Comparison of ENCODE assay signal across 18 cellular contexts in genomic region chr9:16180091-16180490, GRCh38.
"Had no signal": no experiment of that assay in that cellular context is flagged by ENCODE, and none has a peak within 500 bp of the region (broad histone marks: within the 10 kb centered on the region; RNA-seq: fewer than 3 reads in every experiment).

No MANE protein-coding gene starts in this region.

- H3K9me3 ChIP-seq: breast epithelium, esophagus muscularis mucosa, neutrophil, right lobe of liver, tibial nerve had no signal

- H3K4me1 ChIP-seq: breast epithelium, parathyroid adenoma, right lobe of liver had no signal

- H3K36me3 Mint-ChIP-seq: natural killer cell; stimulated activated effector memory CD8-positive, alpha-beta T cell treated with anti-CD3 and anti-CD28 coated beads, Interleukin-12 subunit alpha, Interleukin-12 subunit beta, amount 100 ng/mL, for 72 hours had no signal

- H2AFZ ChIP-seq: parathyroid adenoma had no signal

- H3K9me3 Mint-ChIP-seq: activated T-helper 1 cell treated with anti-CD3 and anti-CD28 coated beads, Interleukin-12 subunit alpha, Interleukin-12 subunit beta, Interleukin-2, Interleukin-4 antibody, amounts not matched to agents 30 ng/mL and 10 ng/mL and 1 ng/mL, durations not matched to agents 14 hours and 24 hours and 36 hours; dendritic cell treated with granulocyte-macrophage colony-stimulating factor and Interleukin-4, amounts not matched to agents 40 ng/mL and 50 ng/mL, for 4 days; natural killer cell had no signal

- H3K4me3 Mint-ChIP-seq: activated T-helper 1 cell treated with anti-CD3 and anti-CD28 coated beads, Interleukin-12 subunit alpha, Interleukin-12 subunit beta, Interleukin-2, Interleukin-4 antibody, amounts not matched to agents 30 ng/mL and 10 ng/mL and 1 ng/mL, durations not matched to agents 14 hours and 24 hours and 36 hours; dendritic cell treated with granulocyte-macrophage colony-stimulating factor and Interleukin-4, amounts not matched to agents 40 ng/mL and 50 ng/mL, for 4 days; natural killer cell; stimulated activated effector memory CD8-positive, alpha-beta T cell treated with anti-CD3 and anti-CD28 coated beads, Interleukin-12 subunit alpha, Interleukin-12 subunit beta, amount 100 ng/mL, for 72 hours; T-helper 17 cell had no signal

- H3K79me2 ChIP-seq: parathyroid adenoma had no signal

- H3K27me3 Mint-ChIP-seq: T-helper 17 cell had no signal

- H3K27ac Mint-ChIP-seq: activated T-helper 1 cell treated with anti-CD3 and anti-CD28 coated beads, Interleukin-12 subunit alpha, Interleukin-12 subunit beta, Interleukin-2, Interleukin-4 antibody, amounts not matched to agents 30 ng/mL and 10 ng/mL and 1 ng/mL, durations not matched to agents 14 hours and 24 hours and 36 hours; dendritic cell treated with granulocyte-macrophage colony-stimulating factor and Interleukin-4, amounts not matched to agents 40 ng/mL and 50 ng/mL, for 4 days; natural killer cell; stimulated activated effector memory CD8-positive, alpha-beta T cell treated with anti-CD3 and anti-CD28 coated beads, Interleukin-12 subunit alpha, Interleukin-12 subunit beta, amount 100 ng/mL, for 72 hours; T-helper 17 cell had no signal

- H3K4me3 ChIP-seq: breast epithelium, esophagus muscularis mucosa, right lobe of liver, smooth muscle cell, tibial nerve had no signal

- H3K4me1 Mint-ChIP-seq: natural killer cell; stimulated activated effector memory CD8-positive, alpha-beta T cell treated with anti-CD3 and anti-CD28 coated beads, Interleukin-12 subunit alpha, Interleukin-12 subunit beta, amount 100 ng/mL, for 72 hours; T-helper 17 cell had no signal

- H3K27ac ChIP-seq: breast epithelium, esophagus muscularis mucosa, neutrophil, parathyroid adenoma, right lobe of liver, tibial nerve, WERI-Rb-1 had no signal

- ATAC-seq: natural killer cell; right lobe of liver; stimulated activated effector memory CD8-positive, alpha-beta T cell treated with anti-CD3 and anti-CD28 coated beads, Interleukin-12 subunit alpha, Interleukin-12 subunit beta, amount 100 ng/mL, for 72 hours had no signal

- H3K36me3 ChIP-seq: breast epithelium, esophagus muscularis mucosa, neutrophil, right lobe of liver, tibial nerve, WERI-Rb-1 had no signal

- H3K4me2 ChIP-seq: smooth muscle cell had no signal

- H3K9ac ChIP-seq: parathyroid adenoma had no signal

- H3K27me3 ChIP-seq: breast epithelium, esophagus muscularis mucosa, neutrophil, right lobe of liver, tibial nerve had no signal

- DNase-seq: activated CD4-positive, alpha-beta T cell treated with anti-CD3 and anti-CD28 coated beads for 1 hour; activated T-cell treated with anti-CD3 and anti-CD28 coated beads for 4 hours; effector CD8-positive, alpha-beta T cell; natural killer cell; right lobe of liver; stimulated activated CD4-positive, alpha-beta T cell treated with anti-CD3 and anti-CD28 coated beads, Interleukin-4, amount 100 ng/mL, for 1 hour; substantia nigra; T-helper 17 cell; WERI-Rb-1 had no signal
